ENCODE assay signal across 1 cellular context in the genomic region with DNA sequence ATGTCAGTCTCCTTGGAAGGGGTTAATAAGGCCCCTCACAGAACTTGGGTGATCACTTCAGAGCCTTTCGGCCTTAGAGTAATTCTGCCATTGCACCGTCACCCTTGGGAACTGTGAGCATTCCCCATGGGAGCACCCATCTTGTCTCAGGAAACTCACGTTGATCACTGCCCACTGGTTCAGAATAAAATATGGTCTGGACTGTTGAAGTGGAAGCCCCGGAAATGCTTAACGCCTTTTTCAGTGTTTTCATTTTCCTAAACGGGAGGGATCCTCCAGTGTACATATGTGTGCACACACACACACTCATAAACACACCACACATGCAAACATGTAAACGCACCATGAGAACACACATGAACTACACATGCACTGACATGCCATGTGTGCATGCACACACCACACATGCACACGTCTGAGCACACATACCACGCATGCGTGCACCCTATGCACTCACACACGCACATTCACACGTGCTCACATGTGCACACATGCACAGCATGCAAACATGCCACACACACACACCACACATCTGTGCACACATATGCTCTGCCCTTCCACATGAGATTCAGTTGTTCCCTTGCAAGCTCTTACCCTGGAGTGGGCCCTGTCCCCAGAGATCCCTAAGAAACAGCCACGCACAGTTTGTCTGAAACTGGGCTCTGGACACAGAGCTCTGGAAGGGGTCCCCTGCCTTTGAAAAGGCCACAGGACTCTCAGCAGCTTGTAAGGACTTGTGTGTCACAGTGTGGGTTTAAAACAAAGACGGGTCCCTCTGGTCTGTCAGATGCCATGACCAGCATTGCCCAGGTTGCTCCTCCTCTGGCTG.
TF ChIP-seq lines count a peak whose summit lies in the region.

No MANE protein-coding gene starts in this region.

TF ChIP-seq in WTC11, 78 proteins besides CTCF, POLR2A, EP300 and RAD21 (continued from another document):
- TF ChIP-seq, protein P1, sequence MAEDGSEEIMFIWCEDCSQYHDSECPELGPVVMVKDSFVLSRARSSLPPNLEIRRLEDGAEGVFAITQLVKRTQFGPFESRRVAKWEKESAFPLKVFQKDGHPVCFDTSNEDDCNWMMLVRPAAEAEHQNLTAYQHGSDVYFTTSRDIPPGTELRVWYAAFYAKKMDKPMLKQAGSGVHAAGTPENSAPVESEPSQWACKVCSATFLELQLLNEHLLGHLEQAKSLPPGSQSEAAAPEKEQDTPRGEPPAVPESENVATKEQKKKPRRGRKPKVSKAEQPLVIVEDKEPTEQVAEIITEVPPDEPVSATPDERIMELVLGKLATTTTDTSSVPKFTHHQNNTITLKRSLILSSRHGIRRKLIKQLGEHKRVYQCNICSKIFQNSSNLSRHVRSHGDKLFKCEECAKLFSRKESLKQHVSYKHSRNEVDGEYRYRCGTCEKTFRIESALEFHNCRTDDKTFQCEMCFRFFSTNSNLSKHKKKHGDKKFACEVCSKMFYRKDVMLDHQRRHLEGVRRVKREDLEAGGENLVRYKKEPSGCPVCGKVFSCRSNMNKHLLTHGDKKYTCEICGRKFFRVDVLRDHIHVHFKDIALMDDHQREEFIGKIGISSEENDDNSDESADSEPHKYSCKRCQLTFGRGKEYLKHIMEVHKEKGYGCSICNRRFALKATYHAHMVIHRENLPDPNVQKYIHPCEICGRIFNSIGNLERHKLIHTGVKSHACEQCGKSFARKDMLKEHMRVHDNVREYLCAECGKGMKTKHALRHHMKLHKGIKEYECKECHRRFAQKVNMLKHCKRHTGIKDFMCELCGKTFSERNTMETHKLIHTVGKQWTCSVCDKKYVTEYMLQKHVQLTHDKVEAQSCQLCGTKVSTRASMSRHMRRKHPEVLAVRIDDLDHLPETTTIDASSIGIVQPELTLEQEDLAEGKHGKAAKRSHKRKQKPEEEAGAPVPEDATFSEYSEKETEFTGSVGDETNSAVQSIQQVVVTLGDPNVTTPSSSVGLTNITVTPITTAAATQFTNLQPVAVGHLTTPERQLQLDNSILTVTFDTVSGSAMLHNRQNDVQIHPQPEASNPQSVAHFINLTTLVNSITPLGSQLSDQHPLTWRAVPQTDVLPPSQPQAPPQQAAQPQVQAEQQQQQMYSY (CRISPR knock-in tag; IDR thresholded peaks at IDR 0.05) = peak; percentile 17; the same call in 1 of the 2 replicates
- TF ChIP-seq SMAD4 (CRISPR knock-in tag; IDR thresholded peaks at IDR 0.05) = no peak
- TF ChIP-seq, protein P2, sequence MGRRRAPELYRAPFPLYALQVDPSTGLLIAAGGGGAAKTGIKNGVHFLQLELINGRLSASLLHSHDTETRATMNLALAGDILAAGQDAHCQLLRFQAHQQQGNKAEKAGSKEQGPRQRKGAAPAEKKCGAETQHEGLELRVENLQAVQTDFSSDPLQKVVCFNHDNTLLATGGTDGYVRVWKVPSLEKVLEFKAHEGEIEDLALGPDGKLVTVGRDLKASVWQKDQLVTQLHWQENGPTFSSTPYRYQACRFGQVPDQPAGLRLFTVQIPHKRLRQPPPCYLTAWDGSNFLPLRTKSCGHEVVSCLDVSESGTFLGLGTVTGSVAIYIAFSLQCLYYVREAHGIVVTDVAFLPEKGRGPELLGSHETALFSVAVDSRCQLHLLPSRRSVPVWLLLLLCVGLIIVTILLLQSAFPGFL (CRISPR knock-in tag; IDR thresholded peaks at IDR 0.05; ENCODE audit: borderline replicate concordance) = no peak
- TF ChIP-seq, protein P3, sequence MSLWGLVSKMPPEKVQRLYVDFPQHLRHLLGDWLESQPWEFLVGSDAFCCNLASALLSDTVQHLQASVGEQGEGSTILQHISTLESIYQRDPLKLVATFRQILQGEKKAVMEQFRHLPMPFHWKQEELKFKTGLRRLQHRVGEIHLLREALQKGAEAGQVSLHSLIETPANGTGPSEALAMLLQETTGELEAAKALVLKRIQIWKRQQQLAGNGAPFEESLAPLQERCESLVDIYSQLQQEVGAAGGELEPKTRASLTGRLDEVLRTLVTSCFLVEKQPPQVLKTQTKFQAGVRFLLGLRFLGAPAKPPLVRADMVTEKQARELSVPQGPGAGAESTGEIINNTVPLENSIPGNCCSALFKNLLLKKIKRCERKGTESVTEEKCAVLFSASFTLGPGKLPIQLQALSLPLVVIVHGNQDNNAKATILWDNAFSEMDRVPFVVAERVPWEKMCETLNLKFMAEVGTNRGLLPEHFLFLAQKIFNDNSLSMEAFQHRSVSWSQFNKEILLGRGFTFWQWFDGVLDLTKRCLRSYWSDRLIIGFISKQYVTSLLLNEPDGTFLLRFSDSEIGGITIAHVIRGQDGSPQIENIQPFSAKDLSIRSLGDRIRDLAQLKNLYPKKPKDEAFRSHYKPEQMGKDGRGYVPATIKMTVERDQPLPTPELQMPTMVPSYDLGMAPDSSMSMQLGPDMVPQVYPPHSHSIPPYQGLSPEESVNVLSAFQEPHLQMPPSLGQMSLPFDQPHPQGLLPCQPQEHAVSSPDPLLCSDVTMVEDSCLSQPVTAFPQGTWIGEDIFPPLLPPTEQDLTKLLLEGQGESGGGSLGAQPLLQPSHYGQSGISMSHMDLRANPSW (CRISPR knock-in tag; conservative IDR thresholded peaks at IDR 0.05; ENCODE audit: low read depth) = no peak
TF ChIP-seq in WTC11: peak in this region for 1.
